17 cellular contexts compared by ENCODE assay signal in the genomic region with DNA sequence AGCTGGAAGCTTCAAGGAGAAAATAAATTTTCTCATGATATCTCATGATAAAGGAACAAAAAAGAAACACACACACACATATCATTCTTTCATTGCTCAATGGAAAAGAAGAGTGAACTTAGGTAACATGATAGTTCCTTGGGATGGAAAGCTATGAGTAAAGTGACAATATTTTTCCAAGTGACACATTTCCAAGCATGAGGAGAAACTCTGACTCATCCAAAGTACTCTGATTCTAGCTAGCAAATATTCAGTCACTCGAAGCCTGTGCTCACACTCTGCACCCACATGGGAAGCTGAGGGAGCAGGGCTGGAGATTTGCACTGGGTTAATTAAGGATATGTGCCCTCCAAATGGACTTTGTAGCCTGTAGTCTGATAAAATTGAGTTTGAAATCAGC.
DNase-seq lines count a peak whose midpoint lies in the region; ATAC-seq, FAIRE-seq and TF ChIP-seq lines count a peak whose summit lies in the region.
"Had no signal": no experiment of that assay in that cellular context is flagged by ENCODE, and none has a peak within 500 bp of the region (broad histone marks: within the 10 kb centered on the region; RNA-seq: fewer than 3 reads in every experiment).

No MANE protein-coding gene starts in this region.

- BruUV-seq in HCT116 (replicated peaks; lab: Mats Ljungman, UMichigan): no TSS peak

- no peak overlapping the region for H2AFZ ChIP-seq in HCT116 (ENCODE audit: low read depth, low read length, poor library complexity, severe bottlenecking)
- H2AFZ ChIP-seq in astrocyte (ENCODE audit: low read depth, low read length): no peak overlapping the region
- H2AFZ ChIP-seq: PC-9 had no signal

- TF ChIP-seq EP300 in stomach (IDR thresholded peaks at IDR 0.05): no peak

- H4K20me1 ChIP-seq in HCT116 (ENCODE audit: insufficient read depth) (no peaks in the 10 kb centered on the region), astrocyte (ENCODE audit: insufficient read depth, low read length) (no peaks in the 10 kb centered on the region)

- no peaks in the 10 kb centered on the region for H3K36me3 Mint-ChIP-seq in astrocyte (ENCODE audit: low read depth, unreplicated experiment)
- no peaks in the 10 kb centered on the region for H3K36me3 Mint-ChIP-seq in T-cell
- no peaks in the 10 kb centered on the region for H3K36me3 Mint-ChIP-seq in stimulated activated memory B cell treated with anti-CD40 and anti-IgM and Interleukin-4, amounts not matched to agents 10 μg/mL and 1 μg/mL and 100 μg/mL, for 72 hours
- H3K36me3 Mint-ChIP-seq: type B pancreatic cell had no signal

- H3K4me1 Mint-ChIP-seq in astrocyte (ENCODE audit: low read depth, unreplicated experiment) (peaks cover 20% of the 10 kb centered on the region), T-cell (no peaks in the 10 kb centered on the region)
- H3K4me1 Mint-ChIP-seq in stimulated activated memory B cell treated with anti-CD40 and anti-IgM and Interleukin-4, amounts not matched to agents 10 μg/mL and 1 μg/mL and 100 μg/mL, for 72 hours: no peaks in the 10 kb centered on the region

- peak; percentile 69 for FAIRE-seq in astrocyte (lab: Jason Lieb, UNC)
- FAIRE-seq: A549, D721Med had no signal

- H3K9ac ChIP-seq in HCT116 (ENCODE audit: low read length) (no peak overlapping the region), astrocyte (ENCODE audit: low read length) (no peak overlapping the region)

- H3K36me3 ChIP-seq in HCT116 (ENCODE audit: control insufficient read depth in 1 of 2, insufficient read depth in 2 of 2, low read length in 2 of 2) (no peaks in the 10 kb centered on the region), astrocyte (ENCODE audit: insufficient read depth, low read length) (no peaks in the 10 kb centered on the region), stomach (no peaks in the 10 kb centered on the region)

- 0 out of 4 replicates have a peak, but pooled peaks cover 0 to 4% of the 10 kb centered on the region in 2 experiments for H3K4me1 ChIP-seq in HCT116 (ENCODE audit: control insufficient read depth in 1 of 2, insufficient read depth in 2 of 2, low read length in 2 of 2)
- peaks cover 10% of the 10 kb centered on the region for H3K4me1 ChIP-seq in astrocyte (ENCODE audit: insufficient read depth, low read length)
- H3K4me1 ChIP-seq in stomach: no peaks in the 10 kb centered on the region
- H3K4me1 ChIP-seq: A549 had no signal

- H3K27ac ChIP-seq in HCT116 (ENCODE audit: low read depth, low read length) (no peak overlapping the region), astrocyte (ENCODE audit: low read depth, low read length) (peak overlapping the region; percentile 16), stomach (no peak overlapping the region)
- H3K27ac ChIP-seq: A549, PC-9 had no signal

- DNase-seq in A172 (ENCODE audit: low spot score) (peak; percentile 75), HCT116 (ENCODE audit: low read depth, low spot score) (peak; percentile 2), astrocyte (ENCODE audit: low read depth) (peak; percentile 48), inferior parietal cortex (ENCODE audit: extremely low spot score) (peak; percentile 37), T-cell (no peak), HUDEP-2 (lab: John Stamatoyannopoulos, UW; ENCODE audit: unreplicated experiment in 76 of 76) (no peak), stomach (no peak)
- DNase-seq: activated CD4-positive, alpha-beta T cell treated with anti-CD3 and anti-CD28 coated beads, Interleukin-2, amount 50 U/mL, for 1 hour; activated T-cell treated with anti-CD3 and anti-CD28 coated beads, Interleukin-2, amount 50 U/mL, for 72 hours; effector memory CD8-positive, alpha-beta T cell; NCI-H446; PC-9 had no signal

- no peak overlapping the region for H3K4me2 ChIP-seq in HCT116 (ENCODE audit: low read length)
- peak overlapping the region; percentile 43 for H3K4me2 ChIP-seq in astrocyte (ENCODE audit: low read length)
- H3K4me2 ChIP-seq: A549, PC-9 had no signal

- ATAC-seq in HCT116: no peak
- ATAC-seq in T-cell (replicated peaks in 1 of 4): no peak
- no peak for ATAC-seq in stimulated activated memory B cell treated with anti-CD40 and anti-IgM and Interleukin-4, amounts not matched to agents 10 μg/mL and 1 μg/mL and 100 μg/mL, for 72 hours
- ATAC-seq: A549; activated T-cell treated with anti-CD3 and anti-CD28 coated beads, Interleukin-2, amount 50 U/mL, for 72 hours; effector memory CD8-positive, alpha-beta T cell had no signal

- WGBS in stomach, 5 donors: 39 to 64% (median 48%) methylated on average over 1 of the region's 1 CpG

- H3K27me3 ChIP-seq in HCT116 (ENCODE audit: insufficient read depth, low read length) (peaks cover 47% of the 10 kb centered on the region), astrocyte (ENCODE audit: insufficient read depth, low read length) (no peaks in the 10 kb centered on the region), stomach (no peaks in the 10 kb centered on the region)

- H3K27ac Mint-ChIP-seq in astrocyte (ENCODE audit: unreplicated experiment) (no peak overlapping the region), T-cell (no peak overlapping the region)
- no peak overlapping the region for H3K27ac Mint-ChIP-seq in stimulated activated memory B cell treated with anti-CD40 and anti-IgM and Interleukin-4, amounts not matched to agents 10 μg/mL and 1 μg/mL and 100 μg/mL, for 72 hours
- H3K27ac Mint-ChIP-seq: activated T-cell treated with anti-CD3 and anti-CD28 coated beads, Interleukin-2, amount 50 U/mL, for 72 hours; effector memory CD8-positive, alpha-beta T cell; type B pancreatic cell had no signal

- H3K4me3 ChIP-seq in HCT116 (replicated peaks in 1 of 2; ENCODE audit: low read depth in 1 of 2, low read length in 2 of 2) (no peak overlapping the region), astrocyte (ENCODE audit: insufficient read depth, low read depth, low read length) (no peak overlapping the region), stomach (no peak overlapping the region)
- H3K4me3 ChIP-seq: A549, lung, PC-9 had no signal

- TF ChIP-seq RAD21 in HCT116 (IDR thresholded peaks at IDR 0.05; ENCODE audit: low read depth): no peak

- no peaks in the 10 kb centered on the region for H3K27me3 Mint-ChIP-seq in astrocyte (ENCODE audit: low read depth, unreplicated experiment)
- H3K27me3 Mint-ChIP-seq in T-cell: no peaks in the 10 kb centered on the region
- H3K27me3 Mint-ChIP-seq in stimulated activated memory B cell treated with anti-CD40 and anti-IgM and Interleukin-4, amounts not matched to agents 10 μg/mL and 1 μg/mL and 100 μg/mL, for 72 hours: no peaks in the 10 kb centered on the region
- H3K27me3 Mint-ChIP-seq: effector memory CD8-positive, alpha-beta T cell; type B pancreatic cell had no signal

- H3K9me2 ChIP-seq in HCT116 (ENCODE audit: insufficient read depth): no peaks in the 10 kb centered on the region

- CTCF ChIA-PET in HCT116 (lab: Charles Lee): no interaction called here
- CTCF ChIA-PET in T-cell (lab: Charles Lee): no interaction called here

- no peak for TF ChIP-seq CTCF in HCT116 (IDR thresholded peaks at IDR 0.05 in 2 of 3, conservative IDR thresholded peaks at IDR 0.05 in 1 of 3; ENCODE audit: borderline replicate concordance in 1 of 3, insufficient read depth in 1 of 3, low read depth in 2 of 3, low read length in 2 of 3)
- no peak for TF ChIP-seq CTCF in astrocyte (IDR thresholded peaks at IDR 0.05; ENCODE audit: insufficient read depth, low read depth, low read length)
- no peak for TF ChIP-seq CTCF in stomach (IDR thresholded peaks at IDR 0.05)

- intact Hi-C loops in HCT116 (cut with micrococcal nuclease) (no loop called here), stomach (cut with DNase I; ENCODE audit: low total_unique reads) (no loop called here)

- no peak for TF ChIP-seq POLR2A in HCT116 (IDR thresholded peaks at IDR 0.05; ENCODE audit: borderline replicate concordance, extremely low read depth, insufficient read depth, insufficient read length)
- TF ChIP-seq POLR2A in stomach (IDR thresholded peaks at IDR 0.05): no peak

- RAD21 ChIA-PET in HCT116 (lab: Charles Lee; ENCODE audit: low non-redundant PET in 1 of 2, low total read pairs in 2 of 2, uncharacterized antibody in 2 of 2, unreplicated experiment in 2 of 2): no interaction called here

- H3K9me3 ChIP-seq in HCT116 (ENCODE audit: control insufficient read depth in 1 of 2, insufficient read depth in 1 of 2, low read depth in 1 of 2, low read length in 2 of 2): no peaks in the 10 kb centered on the region
- no peaks in the 10 kb centered on the region for H3K9me3 ChIP-seq in astrocyte (ENCODE audit: insufficient read depth, low read depth, low read length)
- H3K9me3 ChIP-seq in stomach: no peaks in the 10 kb centered on the region
- H3K9me3 ChIP-seq: A549 had no signal

- H3K4me3 Mint-ChIP-seq in astrocyte (ENCODE audit: unreplicated experiment) (no peak overlapping the region), T-cell (no peak overlapping the region)
- no peak overlapping the region for H3K4me3 Mint-ChIP-seq in stimulated activated memory B cell treated with anti-CD40 and anti-IgM and Interleukin-4, amounts not matched to agents 10 μg/mL and 1 μg/mL and 100 μg/mL, for 72 hours
- H3K4me3 Mint-ChIP-seq: activated T-cell treated with anti-CD3 and anti-CD28 coated beads, Interleukin-2, amount 50 U/mL, for 72 hours; effector memory CD8-positive, alpha-beta T cell; type B pancreatic cell had no signal

- H3K79me2 ChIP-seq in HCT116 (ENCODE audit: insufficient read depth, low read length) (no peaks in the 10 kb centered on the region), astrocyte (ENCODE audit: insufficient read depth, low read length) (no peaks in the 10 kb centered on the region)

- H3K9me3 Mint-ChIP-seq in astrocyte (ENCODE audit: unreplicated experiment) (no peaks in the 10 kb centered on the region), T-cell (peaks cover 0 to 8% (median 4%) of the 10 kb centered on the region in 3 donors)
- peaks cover 4% of the 10 kb centered on the region for H3K9me3 Mint-ChIP-seq in stimulated activated memory B cell treated with anti-CD40 and anti-IgM and Interleukin-4, amounts not matched to agents 10 μg/mL and 1 μg/mL and 100 μg/mL, for 72 hours

- POLR2A ChIA-PET in HCT116 (lab: Charles Lee): no interaction called here
- POLR2A ChIA-PET in T-cell (lab: Charles Lee): no interaction called here

TF ChIP-seq in HCT116, 20 proteins besides CTCF, POLR2A, EP300 and RAD21:
- TF ChIP-seq JUND (IDR thresholded peaks at IDR 0.05): peak; percentile 39; the same call in 1 of the 2 replicates
- peak; percentile 18; the same call in 1 of the 2 replicates for TF ChIP-seq SP1 (IDR thresholded peaks at IDR 0.05; ENCODE audit: low read depth)
- TF ChIP-seq FOSL1 (IDR thresholded peaks at IDR 0.05; ENCODE audit: low read depth): peak; percentile 48; the same call in 1 of the 2 replicates
- TF ChIP-seq ZFX (IDR thresholded peaks at IDR 0.05): no peak

Comparison
In these comparisons a context has a peak if more than half of its experiments do, and no peak if none do; other contexts are left out.
1. DNase-seq: peak in A172 (single experiment), HCT116 (single experiment), astrocyte (single experiment) and inferior parietal cortex (single experiment); none in T-cell (0 of 34), HUDEP-2 (0 of 76) and stomach (single experiment).